24 cellular contexts compared by ENCODE assay signal in genomic region chr9:135167839-135168378, GRCh38.
"Had no signal": no experiment of that assay in that cellular context is flagged by ENCODE, and none has a peak within 500 bp of the region (broad histone marks: within the 10 kb centered on the region; RNA-seq: fewer than 3 reads in every experiment).

No MANE protein-coding gene starts in this region.

- H3K27me3 ChIP-seq: colonic mucosa, MG63 had no signal

- H3K36me3 ChIP-seq: colonic mucosa, MG63 had no signal

- H3K27ac ChIP-seq: colonic mucosa had no signal

- H3K4me1 ChIP-seq: colonic mucosa had no signal

- H3K9me3 ChIP-seq: colonic mucosa, MG63 had no signal

- ATAC-seq: activated CD8-positive, alpha-beta T cell treated with anti-CD3 and anti-CD28 coated beads, Interleukin-2, amount 10 ng/mL, durations not matched to agents 7 days and 5 days; Panc1; WTC11 had no signal

- H3K4me3 ChIP-seq: colonic mucosa, MG63 had no signal

- DNase-seq: activated CD4-positive, alpha-beta T cell treated with anti-CD3 and anti-CD28 coated beads for 48 hours; activated CD4-positive, alpha-beta T cell treated with anti-CD3 and anti-CD28 coated beads, Interleukin-2, amount 50 U/mL, for 4 hours; activated CD4-positive, CD25-positive, alpha-beta regulatory T cell treated with anti-CD3 and anti-CD28 coated beads, Interleukin-2, amount 50 U/mL, for 72 hours; activated CD8-positive, alpha-beta T cell treated with anti-CD3 and anti-CD28 coated beads, Interleukin-2, amount 10 ng/mL, durations not matched to agents 7 days and 5 days; activated effector memory CD4-positive, alpha-beta T cell treated with Interleukin-2 at 50 U/mL for 16 hours; activated naive CD4-positive, alpha-beta T cell; activated T-cell treated with anti-CD3 and anti-CD28 coated beads, Interleukin-2, amount 50 U/mL, for 24 hours; cerebellar nuclear complex; colonic mucosa; MG63; MV-4-11; NCI-H1092 treated with DMSO at 0.1 percent for 48 hours; NCI-H1436; NCI-H1694 treated with DMSO at 0.1 percent for 48 hours; NCI-H2029 treated with DMSO at 0.1 percent for 48 hours; NCI-H446 treated with DMSO at 0.1 percent for 48 hours; NCI-H524 treated with DMSO at 0.1 percent for 48 hours; NCI-H748 treated with DMSO at 0.1 percent for 48 hours; NK-92 treated with Interleukin-12 subunit alpha and Interleukin-12 subunit beta, amount 100 ng/mL, for 24 hours; OCI-M1; RPMI8226; T-helper 9 cell had no signal
